ENCODE assay signal across 1 cellular context in genomic region chr1:17636612-17637011, GRCh38.
TF ChIP-seq lines count a peak whose summit lies in the region.

No MANE protein-coding gene starts in this region.

TF ChIP-seq in IMR-90, 13 proteins besides CTCF, POLR2A, EP300 and RAD21 (continued from another document):
- TF ChIP-seq MAZ (IDR thresholded peaks at IDR 0.05; ENCODE audit: borderline replicate concordance, low read depth, low read length), result no peak
- TF ChIP-seq FOS (IDR thresholded peaks at IDR 0.05; ENCODE audit: low read depth, low read length), result no peak
- no peak for TF ChIP-seq MXI1 (IDR thresholded peaks at IDR 0.05; ENCODE audit: borderline replicate concordance, low read depth, low read length)
- no peak for TF ChIP-seq BHLHE40 (IDR thresholded peaks at IDR 0.05; ENCODE audit: low read depth, low read length)
- no peak for TF ChIP-seq CEBPB (IDR thresholded peaks at IDR 0.05; ENCODE audit: low read depth, low read length)
- no peak for TF ChIP-seq RFX5 (IDR thresholded peaks at IDR 0.05; ENCODE audit: low read depth, low read length)
- TF ChIP-seq SMC3 (IDR thresholded peaks at IDR 0.05; ENCODE audit: low read depth, low read length), result no peak
- TF ChIP-seq MAFK (IDR thresholded peaks at IDR 0.05; ENCODE audit: low read depth, low read length), result no peak
